ENCODE assay signal across 8 cellular contexts in genomic region chr17:19533718-19534561, GRCh38. TPM values are rescaled to one million over a fixed set of nuclear protein-coding genes. Genes with fewer than 3 reads are reported as not detected.
DNase-seq lines count a peak whose midpoint lies in the region; ATAC-seq and TF ChIP-seq lines count a peak whose summit lies in the region.

SLC47A1 (plus strand) TSS chr17:19533854; CDS start chr17:19533940, 86 bp downstream.

- H3K4me3 ChIP-seq in HEK293 (ENCODE audit: low read depth, low read length) = peak within 1 kb of the TSS; percentile 63
- H3K4me3 ChIP-seq in left ventricle myocardium inferior = peak within 1 kb of the TSS; percentile 78

- peaks cover 44% of the 10 kb centered on the region for H3K27me3 Mint-ChIP-seq in activated T-helper 17 cell treated with anti-CD3 and anti-CD28 coated beads, Interleukin-2, amount 50 U/mL, for 72 hours

- no peaks in the 10 kb centered on the region for H3K4me1 Mint-ChIP-seq in activated T-helper 17 cell treated with anti-CD3 and anti-CD28 coated beads, Interleukin-2, amount 50 U/mL, for 72 hours

- no peaks in the 10 kb centered on the region for H3K36me3 Mint-ChIP-seq in activated T-helper 17 cell treated with anti-CD3 and anti-CD28 coated beads, Interleukin-2, amount 50 U/mL, for 72 hours (ENCODE audit: low read depth)

- intact Hi-C loops in left ventricle myocardium inferior (cut with micrococcal nuclease) = no loop called here

- ATAC-seq in activated T-helper 17 cell treated with anti-CD3 and anti-CD28 coated beads, Interleukin-2, amount 50 U/mL, for 72 hours (replicated peaks) = peak; percentile 69
- ATAC-seq in GM21786 (IDR thresholded peaks at IDR 0.05; ENCODE audit: unreplicated experiment) (no peak), GM18520 (IDR thresholded peaks at IDR 0.05; ENCODE audit: unreplicated experiment) (no peak)

- H3K9me3 ChIP-seq in HEK293 (ENCODE audit: control insufficient read depth, insufficient read depth, low read depth, low read length) (no peaks in the 10 kb centered on the region), left ventricle myocardium inferior (replicated peaks) (no peaks in the 10 kb centered on the region)

- DNase-seq in AG08395 (ENCODE audit: low spot score) = peak; percentile 50
- DNase-seq in left ventricle myocardium inferior = peak; percentile 44
- no peak for DNase-seq in pulmonary artery endothelial cell (ENCODE audit: low read depth, low spot score)
- no peak for DNase-seq in NK-92 treated with Interleukin-12 subunit alpha and Interleukin-12 subunit beta, amount 100 ng/mL, for 24 hours (lab: John Stamatoyannopoulos, UW)

- no peak within 1 kb of the TSS for H3K27ac Mint-ChIP-seq in activated T-helper 17 cell treated with anti-CD3 and anti-CD28 coated beads, Interleukin-2, amount 50 U/mL, for 72 hours

- H3K36me3 ChIP-seq in HEK293 (ENCODE audit: control insufficient read depth in 2 of 2, insufficient read depth in 1 of 2, low read length in 2 of 2) (no peaks in the 10 kb centered on the region), left ventricle myocardium inferior (no peaks in the 10 kb centered on the region)

- H3K9me3 Mint-ChIP-seq in activated T-helper 17 cell treated with anti-CD3 and anti-CD28 coated beads, Interleukin-2, amount 50 U/mL, for 72 hours = no peaks in the 10 kb centered on the region

- H3K27ac ChIP-seq in HEK293 (ENCODE audit: extremely low read depth, low read depth, low read length) = peak within 1 kb of the TSS; percentile 58; the same call in 1 of the 2 replicates
- H3K27ac ChIP-seq in left ventricle myocardium inferior (replicated peaks) = peak within 1 kb of the TSS; percentile 56

- CTCF ChIA-PET in HEK293 (lab: Yijun Ruan, JAX) = interaction anchor here (0.6 to 1.1 kb wide), 9 partner anchors 21 to 233 kb away, joined by 3 to 4 read pairs (median 3); partner anchors contain the start of gene B9D1

- POLR2A ChIA-PET in HEK293 (lab: Yijun Ruan, JAX) = interaction anchor here (0.7 to 2.0 kb wide), 4 partner anchors 112 to 211 kb away, joined by 4 to 22 read pairs (median 8); partner anchors contain the start of genes ALDH3A2 and MAPK7

- H3K27me3 ChIP-seq in left ventricle myocardium inferior (ENCODE audit: low read depth) = peaks cover 44% of the 10 kb centered on the region

- peak within 1 kb of the TSS; percentile 59 for H3K4me3 Mint-ChIP-seq in activated T-helper 17 cell treated with anti-CD3 and anti-CD28 coated beads, Interleukin-2, amount 50 U/mL, for 72 hours

- H3K4me1 ChIP-seq in HEK293 (ENCODE audit: control insufficient read depth, insufficient read depth, low read length) (0 out of 2 replicates have a peak, but pooled peaks cover 2% of the 10 kb centered on the region), left ventricle myocardium inferior (peaks cover 28% of the 10 kb centered on the region)

- peak; percentile 9; the same call in 1 of the 2 replicates for TF ChIP-seq CTCF in HEK293 (tag by site-specific recombination; IDR thresholded peaks at IDR 0.05)
- TF ChIP-seq CTCF in left ventricle myocardium inferior (IDR thresholded peaks at IDR 0.05; ENCODE audit: borderline replicate concordance) = no peak

TF ChIP-seq in HEK293, 187 proteins besides CTCF, POLR2A, EP300 and RAD21 (continues in another document):
- TF ChIP-seq ZNF76 (tag by site-specific recombination; IDR thresholded peaks at IDR 0.05; ENCODE audit: borderline replicate concordance, low read depth) (peak; percentile 84), IKZF3 (tag by site-specific recombination; IDR thresholded peaks at IDR 0.05) (no peak), HOXD13 (CRISPR knock-in tag; IDR thresholded peaks at IDR 0.05; ENCODE audit: borderline replicate concordance) (no peak), ZNF571 (tag by site-specific recombination; IDR thresholded peaks at IDR 0.05) (no peak), ZNF623 (tag by site-specific recombination; IDR thresholded peaks at IDR 0.05) (no peak), TRIM28 (IDR thresholded peaks at IDR 0.05; ENCODE audit: borderline replicate concordance, low read length) (no peak), ZBTB17 (tag by site-specific recombination; IDR thresholded peaks at IDR 0.05) (peak; percentile 63), BCL11A (tag by site-specific recombination; IDR thresholded peaks at IDR 0.05; ENCODE audit: low read depth) (no peak), YY1 (tag by site-specific recombination; IDR thresholded peaks at IDR 0.05) (no peak), FEZF1 (tag by site-specific recombination; IDR thresholded peaks at IDR 0.05) (no peak), ZNF664 (tag by site-specific recombination; IDR thresholded peaks at IDR 0.05) (no peak), ZBTB26 (tag by site-specific recombination; optimal IDR thresholded peaks at IDR 0.05) (peak; percentile 95), ZBTB44 (tag by site-specific recombination; IDR thresholded peaks at IDR 0.05) (no peak), ZNF707 (tag by site-specific recombination; IDR thresholded peaks at IDR 0.05) (no peak), ZNF24 (tag by site-specific recombination; IDR thresholded peaks at IDR 0.05) (no peak), ZNF639 (tag by site-specific recombination; IDR thresholded peaks at IDR 0.05) (no peak), ZSCAN30 (tag by site-specific recombination; IDR thresholded peaks at IDR 0.05) (peak; percentile 16; the same call in 1 of the 2 replicates), ZNF488 (tag by site-specific recombination; IDR thresholded peaks at IDR 0.05) (no peak), ZNF830 (tag by site-specific recombination; IDR thresholded peaks at IDR 0.05; ENCODE audit: low read depth) (no peak), ZNF175 (tag by site-specific recombination; IDR thresholded peaks at IDR 0.05) (no peak), ZNF704 (tag by site-specific recombination; IDR thresholded peaks at IDR 0.05) (no peak), ZNF324 (tag by site-specific recombination; IDR thresholded peaks at IDR 0.05) (no peak), ZNF146 (tag by site-specific recombination; IDR thresholded peaks at IDR 0.05) (no peak), ZNF555 (tag by site-specific recombination; conservative IDR thresholded peaks at IDR 0.05) (no peak), ZNF624 (tag by site-specific recombination; IDR thresholded peaks at IDR 0.05) (no peak), WT1 (tag by site-specific recombination; IDR thresholded peaks at IDR 0.05) (no peak)

RNA-seq across cellular contexts. Expression of gene SLC47A1, which starts in this region (rescaled TPM):
- total RNA-seq in activated T-helper 17 cell treated with anti-CD3 and anti-CD28 coated beads, Interleukin-2, amount 50 U/mL, for 72 hours = under 1 TPM; 0.19 to 0.58 TPM
- total RNA-seq in left ventricle myocardium inferior = 12.9 TPM
- 9.8 and 11.6 TPM in 2 replicates for total RNA-seq in pulmonary artery endothelial cell

Comparison
In these comparisons a context has a peak if more than half of its experiments do, and no peak if none do; other contexts are left out.
1. Peak in ATAC-seq in activated T-helper 17 cell treated with anti-CD3 and anti-CD28 coated beads, Interleukin-2, amount 50 U/mL, for 72 hours; RNA of the gene not detected or under 1 TPM.
2. DNase-seq: peak in AG08395 (single experiment) and left ventricle myocardium inferior (single experiment); none in pulmonary artery endothelial cell (single experiment) and NK-92 treated with Interleukin-12 subunit alpha and Interleukin-12 subunit beta, amount 100 ng/mL, for 24 hours (single experiment).